In the genomic region with DNA sequence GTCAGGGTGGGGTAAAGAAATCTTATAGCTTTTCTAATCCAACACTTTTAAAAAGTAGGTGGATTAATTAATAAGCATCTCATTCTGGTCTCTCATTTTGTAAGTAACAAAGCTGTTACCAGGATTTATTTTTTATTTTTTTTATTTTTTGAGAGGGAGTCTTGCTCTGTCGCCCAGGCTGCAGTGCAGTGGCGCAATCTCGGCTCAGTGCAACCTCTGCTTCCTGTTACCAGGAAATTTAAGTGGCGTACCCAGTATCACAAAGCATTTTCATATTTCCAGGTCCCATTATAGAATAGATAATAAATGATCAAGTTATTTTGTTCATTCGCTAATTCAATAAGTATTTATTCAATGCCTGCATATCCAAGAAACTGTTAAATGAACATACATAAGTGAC, we compare ENCODE assay signal across 31 cellular contexts. TPM values are rescaled to one million over a fixed set of nuclear protein-coding genes. Genes with fewer than 3 reads are reported as not detected.
DNase-seq lines count a peak whose midpoint lies in the region; ATAC-seq, FAIRE-seq and TF ChIP-seq lines count a peak whose summit lies in the region.
"Had no signal": no experiment of that assay in that cellular context is flagged by ENCODE, and none has a peak within 500 bp of the region (broad histone marks: within the 10 kb centered on the region; RNA-seq: fewer than 3 reads in every experiment).

No MANE protein-coding gene starts in this region.

- H3K27me3 ChIP-seq in heart left ventricle (no peaks in the 10 kb centered on the region), K562 (ENCODE audit: control insufficient read depth in 2 of 2, insufficient read depth in 2 of 2, low read length in 2 of 2) (no peaks in the 10 kb centered on the region), neural progenitor cell (no peaks in the 10 kb centered on the region)
- H3K27me3 ChIP-seq: BLaER1 had no signal

- peaks cover 9% of the 10 kb centered on the region for H3K27me3 Mint-ChIP-seq in neural progenitor cell (ENCODE audit: insufficient read depth, low read depth)

- H3K4me1 ChIP-seq in heart left ventricle (no peaks in the 10 kb centered on the region), K562 (replicated peaks in 1 of 2; ENCODE audit: control insufficient read depth in 2 of 2, insufficient read depth in 2 of 2, low read length in 2 of 2) (peaks cover 0 to 10% of the 10 kb centered on the region in 2 experiments; a peak in 2 of 5 replicates), kidney (ENCODE audit: control insufficient read depth in 1 of 2, insufficient read depth in 1 of 2, low read depth in 1 of 2, low read length in 2 of 2) (no peaks in the 10 kb centered on the region), neural progenitor cell (peaks cover 79% of the 10 kb centered on the region)
- H3K4me1 ChIP-seq: BLaER1 had no signal

- H4K20me1 ChIP-seq in K562 (replicated peaks; ENCODE audit: control insufficient read depth, insufficient read depth, low read length) (0 out of 2 replicates have a peak, but pooled peaks cover 3% of the 10 kb centered on the region), neural progenitor cell (ENCODE audit: low read depth) (no peaks in the 10 kb centered on the region)
- H4K20me1 ChIP-seq: BLaER1 had no signal

- H3K4me2 ChIP-seq in K562 (ENCODE audit: insufficient read depth, low read length): no peak overlapping the region
- no peak overlapping the region for H3K4me2 ChIP-seq in neural progenitor cell
- H3K4me2 ChIP-seq: BLaER1 had no signal

- WGBS in heart left ventricle, 4 donors: 90 to 95% (median 94%) methylated on average over 5 of the region's 5 CpGs
- 84% methylated on average over 5 of the region's 5 CpGs for WGBS in K562 (ENCODE audit: insufficient coverage, low coverage, missing lambda C conversion rate)

- no peaks in the 10 kb centered on the region for H3K36me3 Mint-ChIP-seq in neural progenitor cell
- H3K36me3 Mint-ChIP-seq: CD14-positive monocyte; CD4-positive, alpha-beta memory T cell; CD4-positive, CD25-positive, alpha-beta regulatory T cell; CD8-positive, alpha-beta memory T cell had no signal

- H3K4me1 Mint-ChIP-seq in neural progenitor cell: peaks cover 9% of the 10 kb centered on the region
- H3K4me1 Mint-ChIP-seq: CD4-positive, alpha-beta memory T cell; CD4-positive, CD25-positive, alpha-beta regulatory T cell; CD8-positive, alpha-beta memory T cell had no signal

- POLR2A ChIA-PET in K562 (lab: Yijun Ruan, JAX): interaction anchor here (0.7 kb wide), 1 partner anchor 80 kb away, joined by 3 read pairs; no protein-coding TSS in a partner anchor

- H3K9me3 ChIP-seq in heart left ventricle: no peaks in the 10 kb centered on the region
- no peaks in the 10 kb centered on the region for H3K9me3 ChIP-seq in K562 (replicated peaks; ENCODE audit: control insufficient read depth, insufficient read depth, low read depth, low read length)
- no peaks in the 10 kb centered on the region for H3K9me3 ChIP-seq in kidney (ENCODE audit: control insufficient read depth in 1 of 2, low read length in 2 of 2)
- H3K9me3 ChIP-seq in neural progenitor cell (ENCODE audit: low read depth): no peaks in the 10 kb centered on the region
- H3K9me3 ChIP-seq: BE2C, BLaER1 had no signal

- FAIRE-seq in K562 (lab: Jason Lieb, UNC) (no peak), kidney (lab: Jason Lieb, UNC) (no peak)
- FAIRE-seq: A204.1, GM12878, GM12892, GM18507 had no signal

- no peak overlapping the region for H3K4me3 Mint-ChIP-seq in neural progenitor cell
- H3K4me3 Mint-ChIP-seq: CD14-positive monocyte; CD4-positive, alpha-beta memory T cell; CD4-positive, CD25-positive, alpha-beta regulatory T cell; CD8-positive, alpha-beta memory T cell had no signal

- intact Hi-C loops in left ventricle myocardium superior (cut with micrococcal nuclease) (no loop called here), heart left ventricle (cut with DNase I) (no loop called here), K562 (cut with micrococcal nuclease) (no loop called here), kidney (cut with DNase I) (no loop called here)

- DNase-seq in left ventricle myocardium superior: peak; percentile 21
- no peak for DNase-seq in heart left ventricle
- DNase-seq in K562 (ENCODE audit: extremely low read depth in 1 of 4, low spot score in 3 of 4): no peak
- peak; percentile 72 for DNase-seq in kidney
- DNase-seq in neural progenitor cell (ENCODE audit: low spot score): no peak
- DNase-seq in OCI-M2 (lab: John Stamatoyannopoulos, UW; ENCODE audit: unreplicated experiment): no peak
- no peak for DNase-seq in NCI-H2171 (lab: John Stamatoyannopoulos, UW)
- DNase-seq: 8988T; ACHN; BE2C; C1 segment of cervical spinal cord; CD4-positive, alpha-beta memory T cell; CD4-positive, CD25-positive, alpha-beta regulatory T cell; CD8-positive, alpha-beta memory T cell; COR-L47; DMS 273 treated with DMSO at 0.1 percent for 48 hours; DMS153; DMS53; DMS79; DND-41; EL; GDM1 had no signal

- no peak for TF ChIP-seq POLR2A in heart left ventricle (IDR thresholded peaks at IDR 0.05)
- TF ChIP-seq POLR2A in K562 (conservative IDR thresholded peaks at IDR 0.05): no peak

- in situ Hi-C loops in K562 (cut with MboI): loop anchor here (25.0 kb wide), 2 partner anchors 315 to 490 kb away; no protein-coding TSS in a partner anchor

- no peaks in the 10 kb centered on the region for H3K9me3 Mint-ChIP-seq in neural progenitor cell
- H3K9me3 Mint-ChIP-seq: CD14-positive monocyte; CD4-positive, alpha-beta memory T cell; CD8-positive, alpha-beta memory T cell had no signal

- H3K4me3 ChIP-seq in heart left ventricle (no peak overlapping the region), K562 (no peak overlapping the region), kidney (ENCODE audit: low read length in 2 of 2) (no peak overlapping the region), neural progenitor cell (no peak overlapping the region)
- H3K4me3 ChIP-seq: BLaER1, GM12878 had no signal

- H3K9me1 ChIP-seq in K562 (ENCODE audit: control insufficient read depth, insufficient read depth, low read length): no peaks in the 10 kb centered on the region

- H2AFZ ChIP-seq in K562 (ENCODE audit: low read depth, low read length) (no peak overlapping the region), neural progenitor cell (replicated peaks) (no peak overlapping the region)

- no TSS peak for BruUV-seq in K562 (replicated peaks; lab: Mats Ljungman, UMichigan)

- H3F3A ChIP-seq in neural progenitor cell (ENCODE audit: low read depth): peaks cover 49% of the 10 kb centered on the region

- H3K79me2 ChIP-seq in K562 (ENCODE audit: control insufficient read depth, insufficient read depth, low read length): peaks cover 100% of the 10 kb centered on the region
- H3K79me2 ChIP-seq in neural progenitor cell (ENCODE audit: low read depth): peaks cover 48% of the 10 kb centered on the region

- no peak for TF ChIP-seq RAD21 in K562 (CRISPR knock-in tag; conservative IDR thresholded peaks at IDR 0.05 in 1 of 2, IDR thresholded peaks at IDR 0.05 in 1 of 2)

- TF ChIP-seq EP300 in K562 (IDR thresholded peaks at IDR 0.05; ENCODE audit: low read length): no peak

- no peak overlapping the region for H3K27ac Mint-ChIP-seq in neural progenitor cell
- H3K27ac Mint-ChIP-seq: CD14-positive monocyte; CD4-positive, alpha-beta memory T cell; CD4-positive, CD25-positive, alpha-beta regulatory T cell; CD8-positive, alpha-beta memory T cell had no signal

- TF ChIP-seq CTCF in heart left ventricle (IDR thresholded peaks at IDR 0.05) (no peak), K562 (IDR thresholded peaks at IDR 0.05 in 2 of 3, conservative IDR thresholded peaks at IDR 0.05 in 1 of 3; ENCODE audit: insufficient read depth in 2 of 3, low read depth in 1 of 3, low read length in 3 of 3) (no peak), kidney (IDR thresholded peaks at IDR 0.05; ENCODE audit: borderline replicate concordance, extremely low read depth, insufficient read depth) (no peak), neural progenitor cell (IDR thresholded peaks at IDR 0.05) (no peak)

- H3K36me3 ChIP-seq in heart left ventricle (no peaks in the 10 kb centered on the region), K562 (ENCODE audit: control insufficient read depth, insufficient read depth, low read length) (peaks cover 63% of the 10 kb centered on the region), kidney (ENCODE audit: control insufficient read depth in 1 of 2, insufficient read depth in 2 of 2, low read length in 2 of 2) (no peaks in the 10 kb centered on the region), neural progenitor cell (no peaks in the 10 kb centered on the region)
- H3K36me3 ChIP-seq: BE2C, BLaER1 had no signal

- H3K9ac ChIP-seq in K562 (ENCODE audit: insufficient read depth in 1 of 2, low read depth in 2 of 2, low read length in 2 of 2) (no peak overlapping the region), kidney (ENCODE audit: low read length in 2 of 2) (no peak overlapping the region), neural progenitor cell (no peak overlapping the region)
- H3K9ac ChIP-seq: BLaER1 had no signal

- CTCF ChIA-PET in K562 (lab: Yijun Ruan, JAX; ENCODE audit: low intra/inter-chr PET ratio): no interaction called here

- H3K27ac ChIP-seq in heart left ventricle (no peak overlapping the region), K562 (ENCODE audit: extremely low read depth, low read depth, low read length) (no peak overlapping the region), kidney (ENCODE audit: low read depth in 2 of 2, low read length in 2 of 2) (no peak overlapping the region), neural progenitor cell (peak overlapping the region; percentile 89)
- H3K27ac ChIP-seq: BLaER1 had no signal

- ATAC-seq in left ventricle myocardium superior: no peak
- no peak for ATAC-seq in heart left ventricle
- ATAC-seq in K562: no peak
- no peak for ATAC-seq in GM19324 (IDR thresholded peaks at IDR 0.05; ENCODE audit: low FRiP score, unreplicated experiment)
- ATAC-seq: GM12878 had no signal

RNA-seq across cellular contexts. Expression of a gene that starts 13.2 kb away (rescaled TPM):
- total RNA-seq in left ventricle myocardium superior (10.4 TPM), heart left ventricle (10 to 100 TPM in 4 of 9 donors, 1 to 10 TPM in 5; 3.6 to 63.3 (median 7.1) TPM), K562 (2014; rRNA removed) (231 and 291 TPM in 2 replicates), K562 (2014; rRNA removed; fragmentation: Illumina TruSeq; extraction: Trizol) (333 and 354 TPM in 2 replicates), K562 (2015; rRNA removed; fragmentation: Illumina TruSeq; extraction: Trizol) (328 and 338 TPM in 2 replicates), K562 (2021) (393 and 398 TPM in 2 replicates), kidney (113 TPM), neural progenitor cell (ENCODE audit: low replicate concordance) (30.8 and 52.5 TPM in 2 replicates)
- polyA plus RNA-seq in heart left ventricle (1 to 10 TPM; 1.9 to 2.9 TPM), K562 (2011; rRNA removed) (357 and 368 TPM in 2 replicates), K562 (2014; fragmentation: Illumina TruSeq; extraction: Trizol) (310 and 328 TPM in 2 replicates), K562 (2014; fragmentation: Nextera tagmentation; extraction: Ambion mirVana) (100 to 1,000 TPM; 115 to 185 TPM), K562 (2014; rRNA removed) (347 and 404 TPM in 2 replicates), kidney (ENCODE audit: insufficient read depth, low read depth, low replicate concordance) (24.4 TPM)
- total RNA-seq in K562 (2011; cell fraction: chromatin; rRNA removed; ENCODE audit: low replicate concordance): 198 and 216 TPM in 2 replicates
- total RNA-seq in K562 (2011; cell fraction: nucleolus; rRNA removed): 93.6 and 103 TPM in 2 replicates
- 137 and 198 TPM in 2 replicates for total RNA-seq in K562 (2011; cell fraction: nucleoplasm; rRNA removed)
- 230 and 238 TPM in 2 replicates for polyA plus RNA-seq in K562 (2011; cell fraction: cytosol; rRNA removed)
- polyA plus RNA-seq in K562 (2011; cell fraction: nucleus; rRNA removed): 194 and 196 TPM in 2 replicates
- 303 and 340 TPM in 2 replicates for polyA plus RNA-seq in K562 (2012)
- 402 and 407 TPM in 2 replicates for polyA minus RNA-seq in K562 (2011; rRNA and poly(A)+ RNA removed)
- 228 and 368 TPM in 2 replicates for polyA minus RNA-seq in K562 (2011; cell fraction: cytosol; rRNA and poly(A)+ RNA removed)
- 133 and 189 TPM in 2 replicates for polyA minus RNA-seq in K562 (2011; cell fraction: nucleus; rRNA and poly(A)+ RNA removed)
- total RNA-seq: CD4-positive, CD25-positive, alpha-beta regulatory T cell; Daoy; G401 had no signal
- polyA plus RNA-seq: CD4-positive, alpha-beta memory T cell; CD4-positive, CD25-positive, alpha-beta regulatory T cell; CD8-positive, alpha-beta memory T cell had no signal

Comparison
In these comparisons a context has a peak if more than half of its experiments do, and no peak if none do; other contexts are left out.
1. DNase-seq: peak in left ventricle myocardium superior (single experiment) and kidney (single experiment); none in heart left ventricle (0 of 5), K562 (0 of 4), neural progenitor cell (single experiment), OCI-M2 (single experiment) and NCI-H2171 (single experiment).